Comparison of ENCODE assay signal across 6 cellular contexts in the genomic region with DNA sequence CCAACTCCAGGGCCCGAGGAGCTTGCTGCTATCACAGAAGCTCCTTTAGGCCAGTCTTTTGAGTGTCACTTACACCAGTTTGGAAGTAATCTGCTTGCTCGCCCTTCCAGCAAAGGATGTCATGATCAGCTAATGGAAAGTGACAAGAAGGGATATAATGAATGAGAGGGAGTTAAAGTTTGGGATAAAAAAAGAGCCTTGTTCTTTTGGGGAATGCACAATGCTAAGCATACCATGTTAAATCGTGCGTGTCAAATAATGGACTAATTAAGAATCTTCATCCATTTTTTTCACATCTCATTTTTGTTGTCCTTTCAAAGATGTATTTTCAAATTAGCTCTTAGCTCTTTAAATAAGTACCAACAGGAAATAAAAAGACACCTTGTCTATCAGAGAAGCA.
"Had no signal": no experiment of that assay in that cellular context is flagged by ENCODE, and none has a peak within 500 bp of the region (broad histone marks: within the 10 kb centered on the region; RNA-seq: fewer than 3 reads in every experiment).

No MANE protein-coding gene starts in this region.

- ATAC-seq: HepG2, K562 had no signal

- H3K4me3 ChIP-seq: K562 had no signal

- H3K27ac Mint-ChIP-seq: IgD-negative memory B cell had no signal

- DNase-seq: IMR-90, KBM-7 had no signal

- H3K27ac ChIP-seq: HL-60 had no signal

- H3K4me3 Mint-ChIP-seq: IgD-negative memory B cell had no signal

- H3K36me3 Mint-ChIP-seq: IgD-negative memory B cell had no signal
